Comparison of ENCODE assay signal across 1 cellular context in the genomic region with DNA sequence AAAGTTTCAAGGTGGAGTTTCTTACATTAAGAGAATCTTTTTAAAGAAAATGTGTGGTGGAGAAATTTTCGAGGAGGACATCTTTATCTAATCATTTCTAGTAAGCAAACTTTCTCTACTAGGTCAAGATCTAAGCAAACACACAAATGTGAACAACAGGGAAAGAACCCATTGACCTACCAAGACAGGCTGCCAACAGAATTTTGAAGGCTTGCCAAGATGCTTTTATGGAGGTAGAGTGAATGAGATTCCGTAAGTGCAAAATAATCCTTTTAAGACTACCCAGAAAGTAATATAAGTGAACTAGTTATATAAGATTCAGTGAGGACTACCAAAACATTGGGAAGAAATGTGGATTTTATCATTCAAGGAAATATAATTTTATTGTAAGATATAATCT.
TF ChIP-seq lines count a peak whose summit lies in the region.

No MANE protein-coding gene starts in this region.

TF ChIP-seq in SK-N-SH treated with all-trans-retinoic acid at 6 μM for 48 hours, 23 proteins besides CTCF, POLR2A, EP300 and RAD21 (continued from another document):
- TF ChIP-seq, protein P1, sequence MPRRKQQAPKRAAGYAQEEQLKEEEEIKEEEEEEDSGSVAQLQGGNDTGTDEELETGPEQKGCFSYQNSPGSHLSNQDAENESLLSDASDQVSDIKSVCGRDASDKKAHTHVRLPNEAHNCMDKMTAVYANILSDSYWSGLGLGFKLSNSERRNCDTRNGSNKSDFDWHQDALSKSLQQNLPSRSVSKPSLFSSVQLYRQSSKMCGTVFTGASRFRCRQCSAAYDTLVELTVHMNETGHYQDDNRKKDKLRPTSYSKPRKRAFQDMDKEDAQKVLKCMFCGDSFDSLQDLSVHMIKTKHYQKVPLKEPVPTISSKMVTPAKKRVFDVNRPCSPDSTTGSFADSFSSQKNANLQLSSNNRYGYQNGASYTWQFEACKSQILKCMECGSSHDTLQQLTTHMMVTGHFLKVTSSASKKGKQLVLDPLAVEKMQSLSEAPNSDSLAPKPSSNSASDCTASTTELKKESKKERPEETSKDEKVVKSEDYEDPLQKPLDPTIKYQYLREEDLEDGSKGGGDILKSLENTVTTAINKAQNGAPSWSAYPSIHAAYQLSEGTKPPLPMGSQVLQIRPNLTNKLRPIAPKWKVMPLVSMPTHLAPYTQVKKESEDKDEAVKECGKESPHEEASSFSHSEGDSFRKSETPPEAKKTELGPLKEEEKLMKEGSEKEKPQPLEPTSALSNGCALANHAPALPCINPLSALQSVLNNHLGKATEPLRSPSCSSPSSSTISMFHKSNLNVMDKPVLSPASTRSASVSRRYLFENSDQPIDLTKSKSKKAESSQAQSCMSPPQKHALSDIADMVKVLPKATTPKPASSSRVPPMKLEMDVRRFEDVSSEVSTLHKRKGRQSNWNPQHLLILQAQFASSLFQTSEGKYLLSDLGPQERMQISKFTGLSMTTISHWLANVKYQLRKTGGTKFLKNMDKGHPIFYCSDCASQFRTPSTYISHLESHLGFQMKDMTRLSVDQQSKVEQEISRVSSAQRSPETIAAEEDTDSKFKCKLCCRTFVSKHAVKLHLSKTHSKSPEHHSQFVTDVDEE (CRISPR knock-in tag; IDR thresholded peaks at IDR 0.05): no peak
- no peak for TF ChIP-seq ZFP3 (CRISPR knock-in tag; IDR thresholded peaks at IDR 0.05)
